23 cellular contexts compared by ENCODE assay signal in genomic region chr2:126996378-126996699, GRCh38.
"Had no signal": no experiment of that assay in that cellular context is flagged by ENCODE, and none has a peak within 500 bp of the region (broad histone marks: within the 10 kb centered on the region; RNA-seq: fewer than 3 reads in every experiment).

No MANE protein-coding gene starts in this region.

- H3K4me3 ChIP-seq: adrenal gland, body of pancreas, heart left ventricle, prostate gland, SJSA1, suprapubic skin, tibial artery had no signal

- H3K27me3 ChIP-seq: adrenal gland, body of pancreas, foreskin keratinocyte, SJSA1, suprapubic skin had no signal

- H3K36me3 ChIP-seq: adrenal gland, heart left ventricle, prostate gland, SJSA1, suprapubic skin, tibial artery had no signal

- ATAC-seq: activated CD8-positive, alpha-beta T cell treated with anti-CD3 and anti-CD28 coated beads for 36 hours; esophagus mucosa; foreskin keratinocyte; heart left ventricle; left cardiac atrium; left ventricle myocardium superior had no signal

- H3K9me3 ChIP-seq: adrenal gland, body of pancreas, heart left ventricle, prostate gland, SJSA1, suprapubic skin, tibial artery had no signal

- H3K27ac ChIP-seq: adrenal gland, foreskin keratinocyte, heart left ventricle, prostate gland, SJSA1, suprapubic skin, tibial artery had no signal

- DNase-seq: activated CD4-positive, alpha-beta T cell treated with anti-CD3 and anti-CD28 coated beads for 1 hour; activated CD4-positive, alpha-beta T cell treated with anti-CD3 and anti-CD28 coated beads, Interleukin-2, amount 50 U/mL, for 1 hour; activated CD8-positive, alpha-beta T cell treated with anti-CD3 and anti-CD28 coated beads for 36 hours; activated naive CD4-positive, alpha-beta T cell; activated T-cell treated with anti-CD3 and anti-CD28 coated beads, Interleukin-2, amount 50 U/mL, for 48 hours; adrenal gland; aorta; cortex of kidney; foreskin keratinocyte; heart left ventricle; left cardiac atrium; left ventricle myocardium superior; mammary epithelial cell; stimulated activated CD4-positive, alpha-beta T cell treated with anti-CD3 and anti-CD28 coated beads, Interleukin-15, amount 100 ng/mL, for 24 hours; stimulated activated CD4-positive, alpha-beta T cell treated with anti-CD3 and anti-CD28 coated beads, Interleukin-2, amount 100 ng/mL, for 24 hours; stimulated activated naive CD4-positive, alpha-beta T cell; T-helper 2 cell; tibial artery had no signal

- H3K4me1 ChIP-seq: adrenal gland, foreskin keratinocyte, heart left ventricle, prostate gland, suprapubic skin, tibial artery had no signal
